Comparison of ENCODE assay signal across 10 cellular contexts in genomic region chr1:66351474-66351873, GRCh38.
DNase-seq lines count a peak whose midpoint lies in the region; ATAC-seq and TF ChIP-seq lines count a peak whose summit lies in the region.
"Had no signal": no experiment of that assay in that cellular context is flagged by ENCODE, and none has a peak within 500 bp of the region (broad histone marks: within the 10 kb centered on the region; RNA-seq: fewer than 3 reads in every experiment).

No MANE protein-coding gene starts in this region.

- POLR2A ChIA-PET in activated CD4-positive, alpha-beta T cell treated with anti-CD3 and anti-CD28 coated beads, Interleukin-2, amount 10 ng/mL, durations not matched to agents 7 days and 5 days (lab: Charles Lee) = no interaction called here

- TF ChIP-seq POLR2A in lower leg skin (IDR thresholded peaks at IDR 0.05) = no peak

- H3K4me3 ChIP-seq in choroid plexus epithelial cell (ENCODE audit: low read depth, low read length) (no peak overlapping the region), lower leg skin (ENCODE audit: low read depth, poor library complexity, severe bottlenecking) (no peak overlapping the region)
- H3K4me3 ChIP-seq: prostate gland had no signal

- CTCF ChIA-PET in activated CD4-positive, alpha-beta T cell treated with anti-CD3 and anti-CD28 coated beads, Interleukin-2, amount 10 ng/mL, durations not matched to agents 7 days and 5 days (lab: Charles Lee) = interaction anchor here (1.0 to 2.7 kb wide), 4 partner anchors 9 to 79 kb away, joined by 4 to 7 read pairs (median 5); no protein-coding TSS in a partner anchor

- peaks cover 91% of the 10 kb centered on the region for H3K4me1 Mint-ChIP-seq in activated CD4-positive, alpha-beta T cell treated with anti-CD3 and anti-CD28 coated beads, Interleukin-2, amount 10 ng/mL, durations not matched to agents 7 days and 5 days

- peaks cover 55% of the 10 kb centered on the region for H3K36me3 Mint-ChIP-seq in activated CD4-positive, alpha-beta T cell treated with anti-CD3 and anti-CD28 coated beads, Interleukin-2, amount 10 ng/mL, durations not matched to agents 7 days and 5 days (ENCODE audit: low read depth)

- peak overlapping the region; percentile 46 for H3K4me3 Mint-ChIP-seq in activated CD4-positive, alpha-beta T cell treated with anti-CD3 and anti-CD28 coated beads, Interleukin-2, amount 10 ng/mL, durations not matched to agents 7 days and 5 days

- TF ChIP-seq CTCF in choroid plexus epithelial cell (conservative IDR thresholded peaks at IDR 0.05; ENCODE audit: low read depth, low read length) = peak; percentile 14
- no peak for TF ChIP-seq CTCF in lower leg skin (IDR thresholded peaks at IDR 0.05)

- H3K27me3 Mint-ChIP-seq in activated CD4-positive, alpha-beta T cell treated with anti-CD3 and anti-CD28 coated beads, Interleukin-2, amount 10 ng/mL, durations not matched to agents 7 days and 5 days = no peaks in the 10 kb centered on the region

- intact Hi-C loops in lower leg skin (cut with DNase I; ENCODE audit: low total_unique reads) = no loop called here

- DNase-seq in activated CD4-positive, alpha-beta T cell treated with anti-CD3 and anti-CD28 coated beads, Interleukin-2, amount 10 ng/mL, durations not matched to agents 7 days and 5 days = no peak
- no peak for DNase-seq in activated CD4-positive, alpha-beta T cell treated with anti-CD3 and anti-CD28 coated beads, Interleukin-2, amount 50 U/mL, for 1 hour
- DNase-seq in choroid plexus epithelial cell (ENCODE audit: low read depth) = peak; percentile 75
- no peak for DNase-seq in stimulated activated naive CD8-positive, alpha-beta T cell treated with anti-CD3 and anti-CD28 coated beads, Interleukin-15, Interleukin-2, amounts not matched to agents 100 U/mL and 50 U/mL, for 24 hours
- DNase-seq in activated CD8-positive, alpha-beta memory T cell treated with anti-CD3 and anti-CD28 coated beads, Interleukin-2, amount 50 U/mL, for 4 hours = no peak
- DNase-seq in lower leg skin (ENCODE audit: low spot score in 2 of 2) = no peak
- DNase-seq in NCI-H1092 (lab: John Stamatoyannopoulos, UW) = no peak
- DNase-seq: activated gamma-delta T cell treated with Interleukin-2 at 50 U/mL for 16 hours had no signal

- peak overlapping the region; percentile 90 for H3K27ac Mint-ChIP-seq in activated CD4-positive, alpha-beta T cell treated with anti-CD3 and anti-CD28 coated beads, Interleukin-2, amount 10 ng/mL, durations not matched to agents 7 days and 5 days

- H3K9me3 Mint-ChIP-seq in activated CD4-positive, alpha-beta T cell treated with anti-CD3 and anti-CD28 coated beads, Interleukin-2, amount 10 ng/mL, durations not matched to agents 7 days and 5 days = peaks cover 2% of the 10 kb centered on the region

- peak; percentile 27 for ATAC-seq in HG03159 (IDR thresholded peaks at IDR 0.05; ENCODE audit: unreplicated experiment)
- ATAC-seq in stimulated activated naive CD8-positive, alpha-beta T cell treated with anti-CD3 and anti-CD28 coated beads, Interleukin-15, Interleukin-2, amounts not matched to agents 100 U/mL and 50 U/mL, for 24 hours = peak; percentile 60
